12 cellular contexts compared by ENCODE assay signal in genomic region chr2:55165567-55165966, GRCh38.
A peak's percentile ranks its signal among the peaks of the same experiment; 100 is the strongest.
DNase-seq lines count a peak whose midpoint lies in the region; TF ChIP-seq lines count a peak whose summit lies in the region.
"Had no signal": no experiment of that assay in that cellular context is flagged by ENCODE, and none has a peak within 500 bp of the region (broad histone marks: within the 10 kb centered on the region; RNA-seq: fewer than 3 reads in every experiment).

No MANE protein-coding gene starts in this region.

- H4K5ac ChIP-seq in mesendoderm (ENCODE audit: low read length): no peak overlapping the region

- H3K4ac ChIP-seq in mesendoderm (ENCODE audit: low read depth, low read length): no peak overlapping the region

- no peak overlapping the region for H3K18ac ChIP-seq in mesendoderm (ENCODE audit: low read length)

- no peak overlapping the region for H2BK15ac ChIP-seq in mesendoderm (replicated peaks; ENCODE audit: low read depth)

- no peak overlapping the region for H4K8ac ChIP-seq in mesendoderm (ENCODE audit: low read depth, low read length)

- H4K20me1 ChIP-seq in osteoblast (ENCODE audit: insufficient read depth, low read length): no peaks in the 10 kb centered on the region

- H2BK120ac ChIP-seq in mesendoderm (ENCODE audit: low read depth, low read length): no peak overlapping the region

- no CpG with 5 or more reads among the region's 4 CpGs for WGBS in mesendoderm (ENCODE audit: extremely low coverage, insufficient coverage, low lambda C conversion rate)

- H3K4me3 ChIP-seq in dorsolateral prefrontal cortex (no peak overlapping the region), osteoblast (ENCODE audit: insufficient read depth, low read length) (no peak overlapping the region), mesendoderm (ENCODE audit: low read length) (no peak overlapping the region)

- no peak overlapping the region for H3K56ac ChIP-seq in mesendoderm (ENCODE audit: low read length)

- H2BK5ac ChIP-seq in mesendoderm (ENCODE audit: low read length): no peak overlapping the region

- H3K79me2 ChIP-seq in osteoblast (ENCODE audit: insufficient read depth, low read length) (peaks cover 23% of the 10 kb centered on the region), mesendoderm (ENCODE audit: control insufficient read depth, insufficient read depth, low read length) (no peaks in the 10 kb centered on the region)

- no peaks in the 10 kb centered on the region for H3K79me1 ChIP-seq in mesendoderm (ENCODE audit: low read length)

- DNase-seq in EH (ENCODE audit: low read depth): peak; percentile 90
- peak; percentile 74 for DNase-seq in RPMI7951 (ENCODE audit: low read depth)
- no peak for DNase-seq in dorsolateral prefrontal cortex
- DNase-seq in osteoblast (ENCODE audit: insufficient read length, low spot score, missing footprints): peak; percentile 78
- no peak for DNase-seq in NAMALWA (ENCODE audit: low spot score)
- DNase-seq in cerebellum (ENCODE audit: low spot score): no peak
- DNase-seq in middle frontal gyrus (ENCODE audit: extremely low spot score, low spot score): no peak
- no peak for DNase-seq in mesendoderm
- DNase-seq: activated T-cell treated with anti-CD3 and anti-CD28 coated beads, Interleukin-2, amount 50 U/mL, for 1 hour; left ventricle myocardium superior; NCI-H2171 treated with DMSO at 0.1 percent for 48 hours; retina had no signal

- H3K4me2 ChIP-seq in osteoblast (ENCODE audit: insufficient read depth, low read length) (peak overlapping the region; percentile 34), mesendoderm (ENCODE audit: low read length) (no peak overlapping the region)

- H3K4me1 ChIP-seq in osteoblast (ENCODE audit: insufficient read depth, low read length) (peaks cover 61% of the 10 kb centered on the region), mesendoderm (ENCODE audit: control insufficient read depth, low read depth, low read length) (peaks cover 9% of the 10 kb centered on the region)

- H3K27me3 ChIP-seq in dorsolateral prefrontal cortex (no peaks in the 10 kb centered on the region), osteoblast (ENCODE audit: insufficient read depth, low read length) (no peaks in the 10 kb centered on the region), mesendoderm (ENCODE audit: insufficient read depth, low read length, poor library complexity) (no peaks in the 10 kb centered on the region)

- no peak overlapping the region for H2AK5ac ChIP-seq in mesendoderm (ENCODE audit: low read length)

- TF ChIP-seq CTCF in dorsolateral prefrontal cortex (IDR thresholded peaks at IDR 0.05 in 54 of 56, conservative IDR thresholded peaks at IDR 0.05 in 2 of 56; ENCODE audit: low read depth in 1 of 56, partially characterized antibody in 56 of 56) (no peak), osteoblast (IDR thresholded peaks at IDR 0.05; ENCODE audit: extremely low read depth, low read depth, low read length) (no peak)

- peak overlapping the region; percentile 8 for H2AFZ ChIP-seq in osteoblast (ENCODE audit: low read length)

- peak overlapping the region; percentile 80 to 98 (median 93) for H3K27ac ChIP-seq in dorsolateral prefrontal cortex
- H3K27ac ChIP-seq in osteoblast (ENCODE audit: low read depth, low read length): peak overlapping the region; percentile 29
- H3K27ac ChIP-seq in mesendoderm (ENCODE audit: low read depth, low read length): no peak overlapping the region

- H3K9me3 ChIP-seq in osteoblast (ENCODE audit: low read depth, low read length): no peaks in the 10 kb centered on the region

- H3K23ac ChIP-seq in mesendoderm (ENCODE audit: low read length): no peak overlapping the region

- H3K36me3 ChIP-seq in osteoblast (ENCODE audit: insufficient read depth, low read length) (no peaks in the 10 kb centered on the region), mesendoderm (ENCODE audit: control insufficient read depth, insufficient read depth, low read length) (no peaks in the 10 kb centered on the region)

- no peak overlapping the region for H3K9ac ChIP-seq in mesendoderm (ENCODE audit: low read length)

- intact Hi-C loops in dorsolateral prefrontal cortex (cut with DNase I): loop anchor here (5.0 to 10.0 kb wide), 4 partner anchors 51 to 263 kb away; no protein-coding TSS in a partner anchor

Comparison
In these comparisons a context has a peak if more than half of its experiments do, and no peak if none do; other contexts are left out.
1. DNase-seq: peak in EH (single experiment), RPMI7951 (single experiment) and osteoblast (single experiment); none in dorsolateral prefrontal cortex (0 of 10), NAMALWA (single experiment), cerebellum (single experiment), middle frontal gyrus (single experiment) and mesendoderm (single experiment).